10 cellular contexts compared by ENCODE assay signal in the genomic region with DNA sequence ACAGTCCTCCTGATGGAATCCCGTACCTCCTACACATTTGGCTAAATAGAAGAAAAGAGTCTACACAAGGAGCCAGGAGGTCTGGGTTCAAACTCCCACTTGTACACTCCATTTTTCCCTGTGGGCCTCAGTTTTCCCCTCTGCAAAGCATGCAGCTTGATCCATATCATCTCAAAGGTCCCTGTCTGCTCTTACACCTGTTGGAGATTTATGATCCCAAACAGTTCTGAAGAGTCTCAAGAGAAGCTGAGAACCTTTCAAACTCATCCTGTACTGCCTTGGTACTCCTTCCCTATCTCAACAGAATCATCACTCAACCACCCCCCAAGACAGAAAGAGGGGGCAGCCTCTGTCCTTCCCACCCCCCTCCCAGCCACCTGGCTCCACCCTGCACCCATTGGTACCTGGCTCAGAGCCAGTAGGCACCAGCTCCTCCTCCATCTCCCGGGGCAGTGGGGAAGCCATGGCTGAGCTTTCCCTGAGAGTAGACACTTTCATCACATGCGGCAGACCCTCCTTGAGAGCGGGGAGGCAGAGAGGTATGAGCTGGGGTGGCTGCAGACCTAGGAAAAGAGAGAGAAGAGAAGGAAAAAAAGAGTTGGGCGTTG. TPM values are rescaled to one million over a fixed set of nuclear protein-coding genes. Genes with fewer than 3 reads are reported as not detected.
DNase-seq lines count a peak whose midpoint lies in the region; ATAC-seq and TF ChIP-seq lines count a peak whose summit lies in the region.
"Had no signal": no experiment of that assay in that cellular context is flagged by ENCODE, and none has a peak within 500 bp of the region (broad histone marks: within the 10 kb centered on the region; RNA-seq: fewer than 3 reads in every experiment).

No MANE protein-coding gene starts in this region.

- no peak overlapping the region for H3K9ac ChIP-seq in neural progenitor cell

- H3K27me3 ChIP-seq in BJ (ENCODE audit: control insufficient read depth, insufficient read depth, low read length) (no peaks in the 10 kb centered on the region), neural progenitor cell (no peaks in the 10 kb centered on the region)

- POLR2A ChIA-PET in BJ (lab: Charles Lee) = interaction anchor here (0.6 to 2.2 kb wide), 2 partner anchors 10 to 91 kb away, joined by 5 to 12 read pairs; no protein-coding TSS in a partner anchor

- H3K4me3 ChIP-seq in BJ (ENCODE audit: low read depth, low read length) (peak overlapping the region; percentile 51), neural progenitor cell (no peak overlapping the region)

- CTCF ChIA-PET in BJ (lab: Yijun Ruan, JAX) = interaction anchor here (1.0 to 1.7 kb wide), 6 partner anchors 10 to 73 kb away, joined by 3 to 7 read pairs (median 4); no protein-coding TSS in a partner anchor
- CTCF ChIA-PET in activated CD8-positive, alpha-beta memory T cell treated with anti-CD3 and anti-CD28 coated beads, Interleukin-2, amount 10 ng/mL, durations not matched to agents 7 days and 5 days (lab: Charles Lee) = interaction anchor here (1.0 to 2.1 kb wide), 3 partner anchors 8 to 13 kb away, joined by 3 to 6 read pairs (median 4); no protein-coding TSS in a partner anchor

- H3K36me3 Mint-ChIP-seq in endothelial cell (ENCODE audit: low read depth, unreplicated experiment) (peaks cover 34% of the 10 kb centered on the region), neural progenitor cell (peaks cover 21% of the 10 kb centered on the region)
- H3K36me3 Mint-ChIP-seq in activated CD8-positive, alpha-beta memory T cell treated with anti-CD3 and anti-CD28 coated beads, Interleukin-2, amount 10 ng/mL, durations not matched to agents 7 days and 5 days = peaks cover 8% of the 10 kb centered on the region

- TF ChIP-seq CTCF in BJ (IDR thresholded peaks at IDR 0.05; ENCODE audit: insufficient read depth, low read depth, low read length) (no peak), endothelial cell (IDR thresholded peaks at IDR 0.05; ENCODE audit: unreplicated experiment) (no peak), neural progenitor cell (IDR thresholded peaks at IDR 0.05) (no peak)

- ATAC-seq in activated CD8-positive, alpha-beta memory T cell treated with anti-CD3 and anti-CD28 coated beads, Interleukin-2, amount 10 ng/mL, durations not matched to agents 7 days and 5 days = no peak
- ATAC-seq in GM18858 (IDR thresholded peaks at IDR 0.05; ENCODE audit: unreplicated experiment) = no peak

- no peaks in the 10 kb centered on the region for H3K9me3 Mint-ChIP-seq in endothelial cell (ENCODE audit: unreplicated experiment)
- H3K9me3 Mint-ChIP-seq in neural progenitor cell = no peaks in the 10 kb centered on the region
- no peaks in the 10 kb centered on the region for H3K9me3 Mint-ChIP-seq in activated CD8-positive, alpha-beta memory T cell treated with anti-CD3 and anti-CD28 coated beads, Interleukin-2, amount 10 ng/mL, durations not matched to agents 7 days and 5 days (ENCODE audit: low read depth)

- no peak overlapping the region for H2AFZ ChIP-seq in neural progenitor cell (replicated peaks)

- no peak for DNase-seq in BJ (ENCODE audit: low read depth)
- peak; percentile 53 for DNase-seq in NCI-H226
- DNase-seq in endothelial cell (ENCODE audit: low spot score) = no peak
- no peak for DNase-seq in neural progenitor cell (ENCODE audit: low spot score)
- no peak for DNase-seq in activated CD8-positive, alpha-beta memory T cell treated with anti-CD3 and anti-CD28 coated beads, Interleukin-2, amount 10 ng/mL, durations not matched to agents 7 days and 5 days
- DNase-seq in Ammon's horn (ENCODE audit: low spot score) = no peak
- DNase-seq in activated T-cell treated with anti-CD3 and anti-CD28 coated beads, Interleukin-2, amount 50 U/mL, for 48 hours = no peak

- peak overlapping the region; percentile 23 for H3K4me3 Mint-ChIP-seq in endothelial cell (ENCODE audit: unreplicated experiment)
- peak overlapping the region; percentile 96 for H3K4me3 Mint-ChIP-seq in neural progenitor cell
- H3K4me3 Mint-ChIP-seq in activated CD8-positive, alpha-beta memory T cell treated with anti-CD3 and anti-CD28 coated beads, Interleukin-2, amount 10 ng/mL, durations not matched to agents 7 days and 5 days = no peak overlapping the region

- H3F3A ChIP-seq in neural progenitor cell (ENCODE audit: low read depth) = peaks cover 39% of the 10 kb centered on the region

- H3K27ac Mint-ChIP-seq in endothelial cell (ENCODE audit: unreplicated experiment) (peak overlapping the region; percentile 76), neural progenitor cell (peak overlapping the region; percentile 35)
- H3K27ac Mint-ChIP-seq in activated CD8-positive, alpha-beta memory T cell treated with anti-CD3 and anti-CD28 coated beads, Interleukin-2, amount 10 ng/mL, durations not matched to agents 7 days and 5 days = no peak overlapping the region

- H3K36me3 ChIP-seq in BJ (ENCODE audit: control insufficient read depth, insufficient read depth, low read length) = peaks cover 33% of the 10 kb centered on the region
- peaks cover 4% of the 10 kb centered on the region for H3K36me3 ChIP-seq in neural progenitor cell

- H3K79me2 ChIP-seq in neural progenitor cell (ENCODE audit: low read depth) = peaks cover 58% of the 10 kb centered on the region

- peak overlapping the region; percentile 94 for H3K4me2 ChIP-seq in neural progenitor cell

- H3K27ac ChIP-seq in neural progenitor cell = no peak overlapping the region

- H4K20me1 ChIP-seq in neural progenitor cell (ENCODE audit: low read depth) = peaks cover 63% of the 10 kb centered on the region

- H3K27me3 Mint-ChIP-seq in endothelial cell (ENCODE audit: unreplicated experiment) (peaks cover 23% of the 10 kb centered on the region), neural progenitor cell (ENCODE audit: insufficient read depth, low read depth) (peaks cover 12% of the 10 kb centered on the region)
- H3K27me3 Mint-ChIP-seq in activated CD8-positive, alpha-beta memory T cell treated with anti-CD3 and anti-CD28 coated beads, Interleukin-2, amount 10 ng/mL, durations not matched to agents 7 days and 5 days = no peaks in the 10 kb centered on the region

- H3K4me1 Mint-ChIP-seq in endothelial cell (ENCODE audit: unreplicated experiment) (peaks cover 51% of the 10 kb centered on the region), neural progenitor cell (peaks cover 47% of the 10 kb centered on the region)
- H3K4me1 Mint-ChIP-seq in activated CD8-positive, alpha-beta memory T cell treated with anti-CD3 and anti-CD28 coated beads, Interleukin-2, amount 10 ng/mL, durations not matched to agents 7 days and 5 days = peaks cover 14% of the 10 kb centered on the region

- H3K9me3 ChIP-seq in neural progenitor cell (ENCODE audit: low read depth) = no peaks in the 10 kb centered on the region

- peaks cover 38% of the 10 kb centered on the region for H3K4me1 ChIP-seq in neural progenitor cell

RNA-seq across cellular contexts. Expression of gene TNKS1BP1, which starts 3.3 kb away (rescaled TPM):
- 51.1 and 73.7 TPM in 2 replicates for polyA plus RNA-seq in BJ (2011; rRNA removed)
- 60.0 and 61.6 TPM in 2 replicates for polyA minus RNA-seq in BJ (2011; rRNA and poly(A)+ RNA removed)
- 122 TPM for total RNA-seq in endothelial cell (ENCODE audit: unreplicated experiment)
- total RNA-seq in neural progenitor cell (ENCODE audit: low replicate concordance) = 11.7 and 45.1 TPM in 2 replicates
- total RNA-seq in activated CD8-positive, alpha-beta memory T cell treated with anti-CD3 and anti-CD28 coated beads, Interleukin-2, amount 10 ng/mL, durations not matched to agents 7 days and 5 days = 1 to 10 TPM; 4.4 to 5.8 TPM

RNA-seq across cellular contexts. Expression of gene SSRP1, which starts 14.2 kb away (rescaled TPM):
- 100 and 102 TPM in 2 replicates for polyA plus RNA-seq in BJ (2011; rRNA removed)
- polyA minus RNA-seq in BJ (2011; rRNA and poly(A)+ RNA removed) = 83.1 and 90.6 TPM in 2 replicates
- total RNA-seq in endothelial cell (ENCODE audit: unreplicated experiment) = 134 TPM
- total RNA-seq in neural progenitor cell (ENCODE audit: low replicate concordance) = 186 and 222 TPM in 2 replicates
- 100 to 1,000 TPM; 158 to 196 TPM for total RNA-seq in activated CD8-positive, alpha-beta memory T cell treated with anti-CD3 and anti-CD28 coated beads, Interleukin-2, amount 10 ng/mL, durations not matched to agents 7 days and 5 days

RNA-seq across cellular contexts. Expression of gene P2RX3, which starts 16.7 kb away (rescaled TPM):
- polyA plus RNA-seq in BJ (2011; rRNA removed) = not detected in 2 replicates
- polyA minus RNA-seq in BJ (2011; rRNA and poly(A)+ RNA removed) = not detected in 2 replicates
- total RNA-seq in endothelial cell (ENCODE audit: unreplicated experiment) (0.23 TPM), neural progenitor cell (ENCODE audit: low replicate concordance) (1.5 and 2.4 TPM in 2 replicates)
- not detected for total RNA-seq in activated CD8-positive, alpha-beta memory T cell treated with anti-CD3 and anti-CD28 coated beads, Interleukin-2, amount 10 ng/mL, durations not matched to agents 7 days and 5 days
- total RNA-seq: renal cortical epithelial cell had no signal

RNA-seq across cellular contexts. Expression of gene PRG3, which starts 59.5 kb away (rescaled TPM):
- not detected in 2 replicates for polyA plus RNA-seq in BJ (2011; rRNA removed)
- not detected in 2 replicates for polyA minus RNA-seq in BJ (2011; rRNA and poly(A)+ RNA removed)
- not detected for total RNA-seq in endothelial cell (ENCODE audit: unreplicated experiment)
- total RNA-seq in neural progenitor cell (ENCODE audit: low replicate concordance) = not detected in 2 replicates
- not detected for total RNA-seq in activated CD8-positive, alpha-beta memory T cell treated with anti-CD3 and anti-CD28 coated beads, Interleukin-2, amount 10 ng/mL, durations not matched to agents 7 days and 5 days
- total RNA-seq: renal cortical epithelial cell had no signal
- polyA plus RNA-seq: adipose tissue had no signal
